1 cellular context compared by ENCODE assay signal in the genomic region with DNA sequence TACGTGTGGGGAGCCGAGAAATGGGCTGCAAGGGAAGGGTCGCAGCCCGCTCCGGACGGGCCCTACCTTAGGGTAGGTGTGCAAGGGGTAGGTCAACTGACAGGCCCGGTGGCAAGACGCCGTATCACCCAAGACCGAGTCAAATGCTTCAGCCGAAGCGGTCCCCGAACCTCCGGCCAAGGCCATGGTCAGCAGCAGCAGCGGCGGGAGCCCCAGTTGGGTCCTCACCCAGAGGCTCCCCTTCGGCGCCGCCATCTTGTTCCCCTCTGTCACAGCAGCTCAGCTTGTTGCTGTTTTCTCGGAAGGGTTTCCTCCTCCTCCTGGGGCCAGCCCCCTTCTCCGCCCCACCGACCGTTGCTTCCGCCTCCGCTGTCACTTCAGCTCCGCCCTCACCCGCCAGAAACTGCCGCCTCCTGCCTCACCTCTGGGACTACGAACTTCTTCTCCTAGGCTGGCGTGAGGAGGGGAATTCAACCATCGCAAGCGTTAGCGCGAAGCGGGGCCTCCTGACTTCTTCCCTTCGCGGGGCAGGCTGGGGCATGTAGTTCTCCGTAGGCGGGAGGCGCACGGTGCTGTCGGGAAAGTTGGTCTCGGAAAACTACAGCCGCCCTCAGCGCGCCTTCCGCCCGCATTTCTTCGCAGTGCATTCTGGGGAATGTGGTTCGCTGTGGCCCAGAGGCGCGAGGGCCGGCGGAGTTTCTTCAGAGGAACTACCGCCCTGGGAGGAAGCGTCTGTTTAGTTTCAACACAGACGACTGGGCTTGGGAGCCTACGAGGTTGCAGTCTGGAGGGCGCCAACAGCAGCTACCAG.
TF ChIP-seq lines count a peak whose summit lies in the region.

Gene TCEANC2, plus strand, starts transcription at position 675 of the 811 bp plus-strand sequence. CDS start 815 bp downstream, outside the sequence.
Gene TMEM59, minus strand, starts transcription at position 271 of the 811 bp plus-strand sequence. Its CDS starts 16 bp downstream, at position 255.

TF ChIP-seq in K562, 482 proteins besides CTCF, POLR2A, EP300 and RAD21 (continued from another document and continues in another):
- TF ChIP-seq CREB3 (tag; conservative IDR thresholded peaks at IDR 0.05; ENCODE audit: low read depth) (0 out of 2 replicates have a peak, but pooled peaks have one; percentile 30), FOXO4 (CRISPR knock-in tag; IDR thresholded peaks at IDR 0.05) (no peak), CLOCK (CRISPR knock-in tag; IDR thresholded peaks at IDR 0.05; ENCODE audit: borderline replicate concordance) (no peak), ZBED1 (IDR thresholded peaks at IDR 0.05) (0 out of 2 replicates have a peak, but pooled peaks have one; percentile 32), ZFP30 (CRISPR knock-in tag; IDR thresholded peaks at IDR 0.05; ENCODE audit: borderline replicate concordance) (no peak), ERF (CRISPR knock-in tag; IDR thresholded peaks at IDR 0.05) (0 out of 2 replicates have a peak, but pooled peaks have one; percentile 1), HNRNPLL (IDR thresholded peaks at IDR 0.05; ENCODE audit: low read depth, low read length, poor library complexity, severe bottlenecking) (peak; percentile 99), BDP1 (IDR thresholded peaks at IDR 0.05; ENCODE audit: insufficient read depth, insufficient read length) (no peak), RBFOX2 (IDR thresholded peaks at IDR 0.05; ENCODE audit: low read depth, low read length) (peak; percentile 89), PML (IDR thresholded peaks at IDR 0.05; ENCODE audit: low read length) (peak; percentile 25; the same call in 1 of the 2 replicates), TEAD4 (IDR thresholded peaks at IDR 0.05; ENCODE audit: low read length) (peak; percentile 57), TEAD4 (CRISPR knock-in tag; IDR thresholded peaks at IDR 0.05; ENCODE audit: borderline replicate concordance) (no peak), ARID1B (IDR thresholded peaks at IDR 0.05) (no peak; the same call in none of the 2 replicates), ZFP36 (IDR thresholded peaks at IDR 0.05; ENCODE audit: low read depth, low read length, partially characterized antibody) (no peak), SPI1 (IDR thresholded peaks at IDR 0.05; ENCODE audit: borderline replicate concordance, low read depth, low read length) (peak; percentile 71; the same call in 1 of the 2 replicates), SMAD1 (IDR thresholded peaks at IDR 0.05; ENCODE audit: low read depth, low read length, partially characterized antibody) (no peak), NR4A1 (CRISPR knock-in tag; IDR thresholded peaks at IDR 0.05) (no peak), NR4A1 (tag; IDR thresholded peaks at IDR 0.05) (peak; percentile 47; the same call in 1 of the 2 replicates), ZNF436 (CRISPR knock-in tag; IDR thresholded peaks at IDR 0.05) (no peak), CBX3 (IDR thresholded peaks at IDR 0.05; ENCODE audit: borderline replicate concordance in 1 of 2, low read length in 2 of 2) (peak in 1 of 2 experiments; percentile 58; a peak in 1 of 3 replicates), TBP (optimal IDR thresholded peaks at IDR 0.05; ENCODE audit: low read depth, low read length) (peak; percentile 67), MCM5 (IDR thresholded peaks at IDR 0.05; ENCODE audit: low read depth) (no peak), CHD2 (IDR thresholded peaks at IDR 0.05; ENCODE audit: low read depth, low read length) (peak; percentile 88), HSF4 (CRISPR knock-in tag; IDR thresholded peaks at IDR 0.05; ENCODE audit: borderline replicate concordance) (no peak), POLR2B (IDR thresholded peaks at IDR 0.05; ENCODE audit: low read depth, partially characterized antibody) (peak; percentile 60), HOMEZ (CRISPR knock-in tag; IDR thresholded peaks at IDR 0.05) (no peak), ZNF175 (CRISPR knock-in tag; IDR thresholded peaks at IDR 0.05; ENCODE audit: low read depth) (peak; percentile 52; the same call in 1 of the 2 replicates), NR2C2 (CRISPR knock-in tag; IDR thresholded peaks at IDR 0.05) (peak; percentile 75), NR2C2 (tag; IDR thresholded peaks at IDR 0.05) (peak; percentile 95), MEIS2 (IDR thresholded peaks at IDR 0.05; ENCODE audit: partially characterized antibody) (peak; percentile 58), ZNF133 (CRISPR knock-in tag; IDR thresholded peaks at IDR 0.05) (no peak), TEAD2 (tag; IDR thresholded peaks at IDR 0.05) (0 out of 2 replicates have a peak, but pooled peaks have one; percentile 40), RAD51 (IDR thresholded peaks at IDR 0.05; ENCODE audit: borderline replicate concordance, low read depth) (peak; percentile 58; the same call in 1 of the 2 replicates), FOXK2 (conservative IDR thresholded peaks at IDR 0.05 in 1 of 2, IDR thresholded peaks at IDR 0.05 in 1 of 2; ENCODE audit: low read depth in 2 of 2) (peak; percentile 98 to 100), RNF2 (IDR thresholded peaks at IDR 0.05) (peak; percentile 85; the same call in 1 of the 2 replicates), TAF7 (tag; IDR thresholded peaks at IDR 0.05) (peak; percentile 85; the same call in 1 of the 2 replicates), ZNF511 (CRISPR knock-in tag; IDR thresholded peaks at IDR 0.05) (no peak), CBX5 (IDR thresholded peaks at IDR 0.05; ENCODE audit: borderline replicate concordance, low read depth) (no peak), RBM14 (IDR thresholded peaks at IDR 0.05; ENCODE audit: borderline replicate concordance, insufficient read depth, low read depth, low read length) (0 out of 2 replicates have a peak, but pooled peaks have one; percentile 57), POLR2H (tag; IDR thresholded peaks at IDR 0.05; ENCODE audit: low read depth) (peak; percentile 51), SMARCB1 (IDR thresholded peaks at IDR 0.05; ENCODE audit: insufficient read length, low read depth) (no peak), FOXK1 (CRISPR knock-in tag; IDR thresholded peaks at IDR 0.05; ENCODE audit: borderline replicate concordance) (peak; percentile 99)
- TF ChIP-seq, protein P1, sequence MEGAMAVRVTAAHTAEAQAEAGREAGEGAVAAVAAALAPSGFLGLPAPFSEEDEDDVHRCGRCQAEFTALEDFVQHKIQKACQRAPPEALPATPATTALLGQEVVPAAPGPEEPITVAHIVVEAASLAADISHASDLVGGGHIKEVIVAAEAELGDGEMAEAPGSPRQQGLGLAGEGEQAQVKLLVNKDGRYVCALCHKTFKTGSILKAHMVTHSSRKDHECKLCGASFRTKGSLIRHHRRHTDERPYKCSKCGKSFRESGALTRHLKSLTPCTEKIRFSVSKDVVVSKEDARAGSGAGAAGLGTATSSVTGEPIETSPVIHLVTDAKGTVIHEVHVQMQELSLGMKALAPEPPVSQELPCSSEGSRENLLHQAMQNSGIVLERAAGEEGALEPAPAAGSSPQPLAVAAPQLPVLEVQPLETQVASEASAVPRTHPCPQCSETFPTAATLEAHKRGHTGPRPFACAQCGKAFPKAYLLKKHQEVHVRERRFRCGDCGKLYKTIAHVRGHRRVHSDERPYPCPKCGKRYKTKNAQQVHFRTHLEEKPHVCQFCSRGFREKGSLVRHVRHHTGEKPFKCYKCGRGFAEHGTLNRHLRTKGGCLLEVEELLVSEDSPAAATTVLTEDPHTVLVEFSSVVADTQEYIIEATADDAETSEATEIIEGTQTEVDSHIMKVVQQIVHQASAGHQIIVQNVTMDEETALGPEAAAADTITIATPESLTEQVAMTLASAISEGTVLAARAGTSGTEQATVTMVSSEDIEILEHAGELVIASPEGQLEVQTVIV (CRISPR knock-in tag; IDR thresholded peaks at IDR 0.05; ENCODE audit: borderline replicate concordance): no peak
- TF ChIP-seq, protein P2, sequence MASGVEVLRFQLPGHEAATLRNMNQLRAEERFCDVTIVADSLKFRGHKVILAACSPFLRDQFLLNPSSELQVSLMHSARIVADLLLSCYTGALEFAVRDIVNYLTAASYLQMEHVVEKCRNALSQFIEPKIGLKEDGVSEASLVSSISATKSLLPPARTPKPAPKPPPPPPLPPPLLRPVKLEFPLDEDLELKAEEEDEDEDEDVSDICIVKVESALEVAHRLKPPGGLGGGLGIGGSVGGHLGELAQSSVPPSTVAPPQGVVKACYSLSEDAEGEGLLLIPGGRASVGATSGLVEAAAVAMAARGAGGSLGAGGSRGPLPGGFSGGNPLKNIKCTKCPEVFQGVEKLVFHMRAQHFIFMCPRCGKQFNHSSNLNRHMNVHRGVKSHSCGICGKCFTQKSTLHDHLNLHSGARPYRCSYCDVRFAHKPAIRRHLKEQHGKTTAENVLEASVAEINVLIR (CRISPR knock-in tag; IDR thresholded peaks at IDR 0.05): peak; percentile 63
- TF ChIP-seq, protein P3, sequence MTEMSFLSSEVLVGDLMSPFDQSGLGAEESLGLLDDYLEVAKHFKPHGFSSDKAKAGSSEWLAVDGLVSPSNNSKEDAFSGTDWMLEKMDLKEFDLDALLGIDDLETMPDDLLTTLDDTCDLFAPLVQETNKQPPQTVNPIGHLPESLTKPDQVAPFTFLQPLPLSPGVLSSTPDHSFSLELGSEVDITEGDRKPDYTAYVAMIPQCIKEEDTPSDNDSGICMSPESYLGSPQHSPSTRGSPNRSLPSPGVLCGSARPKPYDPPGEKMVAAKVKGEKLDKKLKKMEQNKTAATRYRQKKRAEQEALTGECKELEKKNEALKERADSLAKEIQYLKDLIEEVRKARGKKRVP (CRISPR knock-in tag; IDR thresholded peaks at IDR 0.05): peak; percentile 40; the same call in 1 of the 2 replicates
- TF ChIP-seq, protein P4, sequence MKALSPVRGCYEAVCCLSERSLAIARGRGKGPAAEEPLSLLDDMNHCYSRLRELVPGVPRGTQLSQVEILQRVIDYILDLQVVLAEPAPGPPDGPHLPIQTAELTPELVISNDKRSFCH (CRISPR knock-in tag; IDR thresholded peaks at IDR 0.05): no peak
- TF ChIP-seq, protein P4 (tag; IDR thresholded peaks at IDR 0.05): peak; percentile 15; the same call in 1 of the 2 replicates
- TF ChIP-seq, protein P5, sequence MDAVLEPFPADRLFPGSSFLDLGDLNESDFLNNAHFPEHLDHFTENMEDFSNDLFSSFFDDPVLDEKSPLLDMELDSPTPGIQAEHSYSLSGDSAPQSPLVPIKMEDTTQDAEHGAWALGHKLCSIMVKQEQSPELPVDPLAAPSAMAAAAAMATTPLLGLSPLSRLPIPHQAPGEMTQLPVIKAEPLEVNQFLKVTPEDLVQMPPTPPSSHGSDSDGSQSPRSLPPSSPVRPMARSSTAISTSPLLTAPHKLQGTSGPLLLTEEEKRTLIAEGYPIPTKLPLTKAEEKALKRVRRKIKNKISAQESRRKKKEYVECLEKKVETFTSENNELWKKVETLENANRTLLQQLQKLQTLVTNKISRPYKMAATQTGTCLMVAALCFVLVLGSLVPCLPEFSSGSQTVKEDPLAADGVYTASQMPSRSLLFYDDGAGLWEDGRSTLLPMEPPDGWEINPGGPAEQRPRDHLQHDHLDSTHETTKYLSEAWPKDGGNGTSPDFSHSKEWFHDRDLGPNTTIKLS (IDR thresholded peaks at IDR 0.05; ENCODE audit: borderline replicate concordance, low read depth): peak; percentile 98
